Comparison of ENCODE assay signal across 8 cellular contexts in genomic region chr1:206935491-206936067, GRCh38. TPM values are rescaled to one million over a fixed set of nuclear protein-coding genes. Genes with fewer than 3 reads are reported as not detected.
DNase-seq lines count a peak whose midpoint lies in the region; ATAC-seq and TF ChIP-seq lines count a peak whose summit lies in the region.

No MANE protein-coding gene starts in this region.

- CTCF ChIA-PET in PC-9 (lab: Charles Lee), result no interaction called here

- no peak overlapping the region for H3K4me3 Mint-ChIP-seq in mesothelial cell of epicardium

- no peak overlapping the region for H3K27ac Mint-ChIP-seq in mesothelial cell of epicardium

- H3K4me3 ChIP-seq in cardiac muscle cell, result no peak overlapping the region
- H3K4me3 ChIP-seq in PC-9, result no peak overlapping the region
- no peak overlapping the region for H3K4me3 ChIP-seq in brain microvascular endothelial cell (ENCODE audit: low read depth, low read length)

- BruUV-seq in PC-9 (replicated peaks; lab: Mats Ljungman, UMichigan), result no TSS peak

- H3K9me3 Mint-ChIP-seq in mesothelial cell of epicardium, result no peaks in the 10 kb centered on the region

- no peak overlapping the region for H3K27ac ChIP-seq in cardiac muscle cell
- no peak overlapping the region for H3K27ac ChIP-seq in PC-9
- no peak overlapping the region for H3K27ac ChIP-seq in brain microvascular endothelial cell

- H3K27me3 ChIP-seq in cardiac muscle cell (no peaks in the 10 kb centered on the region), PC-9 (ENCODE audit: insufficient read depth, low read depth) (no peaks in the 10 kb centered on the region), brain microvascular endothelial cell (replicated peaks) (no peaks in the 10 kb centered on the region)

- no peaks in the 10 kb centered on the region for H3K36me3 Mint-ChIP-seq in mesothelial cell of epicardium

- no peaks in the 10 kb centered on the region for H3K79me2 ChIP-seq in PC-9 (ENCODE audit: low read depth)

- no peaks in the 10 kb centered on the region for H3K4me1 Mint-ChIP-seq in mesothelial cell of epicardium

- ATAC-seq in Right ventricle myocardium superior (ENCODE audit: poor library complexity) (no peak), GM19463 (IDR thresholded peaks at IDR 0.05; ENCODE audit: unreplicated experiment) (no peak), HG02642 (IDR thresholded peaks at IDR 0.05; ENCODE audit: poor library complexity, unreplicated experiment) (no peak)

- H3K9me3 ChIP-seq in cardiac muscle cell (ENCODE audit: low read depth), result no peaks in the 10 kb centered on the region
- H3K9me3 ChIP-seq in PC-9 (ENCODE audit: insufficient read depth, low read depth), result no peaks in the 10 kb centered on the region

- in situ Hi-C loops in brain microvascular endothelial cell (cut with HindIII; ENCODE audit: low pct_ligation_motif_present, low sequenced_read_pairs), result no loop called here

- no peaks in the 10 kb centered on the region for H3F3A ChIP-seq in PC-9 (ENCODE audit: insufficient read depth, low read depth)

- peaks cover 37% of the 10 kb centered on the region for H3K27me3 Mint-ChIP-seq in mesothelial cell of epicardium (ENCODE audit: low read depth)

- DNase-seq in cardiac muscle cell (ENCODE audit: low read depth in 1 of 2, low spot score in 1 of 2) (peak; percentile 62 to 68), Right ventricle myocardium superior (no peak), PC-9 (no peak), brain microvascular endothelial cell (peak; percentile 1), mesothelial cell of epicardium (ENCODE audit: low spot score in 2 of 2, unreplicated experiment in 2 of 2) (peak in 1 of 2 experiments; percentile 42), cerebellar nuclear complex (lab: John Stamatoyannopoulos, UW) (no peak)

- TF ChIP-seq CTCF in cardiac muscle cell (IDR thresholded peaks at IDR 0.05; ENCODE audit: low read depth, low read length) (peak; percentile 74), PC-9 (conservative IDR thresholded peaks at IDR 0.05) (peak; percentile 41; the same call in 1 of the 2 replicates), brain microvascular endothelial cell (IDR thresholded peaks at IDR 0.05; ENCODE audit: low read depth, low read length, missing control alignments) (peak; percentile 74), mesothelial cell of epicardium (IDR thresholded peaks at IDR 0.05; ENCODE audit: unreplicated experiment) (peak; percentile 54)

- no peaks in the 10 kb centered on the region for H4K20me1 ChIP-seq in PC-9 (ENCODE audit: insufficient read depth)

- no peaks in the 10 kb centered on the region for H3K9me2 ChIP-seq in PC-9 (ENCODE audit: insufficient read depth)

- H3K4me2 ChIP-seq in PC-9, result no peak overlapping the region

- H3K4me1 ChIP-seq in cardiac muscle cell (ENCODE audit: low read depth) (no peaks in the 10 kb centered on the region), PC-9 (replicated peaks; ENCODE audit: insufficient read depth) (no peaks in the 10 kb centered on the region)

- no peak overlapping the region for H2AFZ ChIP-seq in PC-9

- POLR2A ChIA-PET in PC-9 (lab: Charles Lee; ENCODE audit: unreplicated experiment), result interaction anchor here (0.6 kb wide), 1 partner anchor 308 kb away, joined by 4 read pairs; no protein-coding TSS in a partner anchor

- H3K36me3 ChIP-seq in cardiac muscle cell (no peaks in the 10 kb centered on the region), PC-9 (ENCODE audit: low read depth) (no peaks in the 10 kb centered on the region), brain microvascular endothelial cell (replicated peaks) (no peaks in the 10 kb centered on the region)

- intact Hi-C loops in Right ventricle myocardium superior (cut with DNase I), result no loop called here
- intact Hi-C loops in PC-9 (cut with micrococcal nuclease; ENCODE audit: unreplicated experiment), result no loop called here

RNA-seq across cellular contexts. Expression of gene PIGR, which starts 10.7 kb away (rescaled TPM):
- total RNA-seq in cardiac muscle cell (not detected in 2 replicates), Right ventricle myocardium superior (0.13 TPM), PC-9 (2021) (0.10 TPM in 1 of 2 replicates, not detected in the other), mesothelial cell of epicardium (not detected in 3 replicates)
- polyA plus RNA-seq in cardiac muscle cell, result not detected in 2 replicates

RNA-seq across cellular contexts. Expression of gene FCMR, which starts 13.8 kb away (rescaled TPM):
- not detected in 2 replicates for total RNA-seq in cardiac muscle cell
- not detected in 2 replicates for polyA plus RNA-seq in cardiac muscle cell
- total RNA-seq in Right ventricle myocardium superior, result 3.2 TPM
- total RNA-seq in PC-9 (2021), result 0.63 and 1.2 TPM in 2 replicates
- total RNA-seq in mesothelial cell of epicardium, result not detected in 3 replicates

RNA-seq across cellular contexts. Expression of gene FCAMR, which starts 34.7 kb away (rescaled TPM):
- not detected in 2 replicates for total RNA-seq in cardiac muscle cell
- polyA plus RNA-seq in cardiac muscle cell, result not detected in 2 replicates
- not detected for total RNA-seq in Right ventricle myocardium superior
- total RNA-seq in PC-9 (2021), result not detected in 2 replicates
- total RNA-seq in mesothelial cell of epicardium, result not detected in 3 replicates

RNA-seq across cellular contexts. Expression of gene IL24, which starts 38.3 kb away (rescaled TPM):
- total RNA-seq in cardiac muscle cell, result not detected in 2 replicates
- not detected in 2 replicates for polyA plus RNA-seq in cardiac muscle cell
- total RNA-seq in Right ventricle myocardium superior, result not detected
- total RNA-seq in PC-9 (2021), result not detected in 2 replicates
- not detected in 3 replicates for total RNA-seq in mesothelial cell of epicardium

Comparison
In these comparisons a context has a peak if more than half of its experiments do, and no peak if none do; other contexts are left out.
1. DNase-seq: peak in cardiac muscle cell (2 of 2) and brain microvascular endothelial cell (single experiment); none in Right ventricle myocardium superior (single experiment), PC-9 (0 of 2) and cerebellar nuclear complex (0 of 2).
2. Peak in every context shown above with its lines, with median percentiles within 50 percentile points of each other: CTCF ChIP-seq.